ENCODE assay signal across 8 cellular contexts in the genomic region with DNA sequence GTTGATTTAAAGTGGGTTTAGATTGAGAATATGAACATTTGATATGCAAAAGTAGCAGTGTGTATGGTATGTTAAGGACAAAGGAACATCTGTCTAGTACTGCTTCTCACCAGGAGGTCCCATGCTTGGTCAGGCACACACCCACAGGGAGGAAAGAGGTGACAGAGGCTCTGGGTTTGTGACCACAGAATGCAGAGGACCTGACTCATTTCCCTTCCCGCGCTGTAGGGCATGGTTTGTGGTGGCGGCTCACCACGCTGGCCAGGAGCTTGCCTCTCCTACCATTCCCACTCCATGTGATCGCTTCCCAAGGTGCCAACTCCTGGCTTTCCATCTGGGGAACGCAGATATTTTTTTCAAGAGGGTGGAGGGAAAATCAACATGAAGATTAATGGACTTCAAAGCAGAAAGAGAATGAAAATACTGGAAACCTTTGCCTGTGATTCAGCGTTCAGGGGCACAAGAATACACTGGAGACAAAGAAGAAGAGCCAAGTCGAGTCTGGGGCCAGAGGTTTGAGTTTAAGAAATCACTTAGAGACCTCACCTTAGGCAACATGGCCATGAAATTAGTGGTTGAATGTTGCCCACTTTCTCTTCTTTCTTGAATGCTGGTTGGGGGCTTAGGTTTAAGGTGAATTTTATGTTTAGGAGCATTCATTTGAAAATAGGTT.
A peak's percentile ranks its signal among the peaks of the same experiment; 100 is the strongest.
DNase-seq lines count a peak whose midpoint lies in the region; ATAC-seq and TF ChIP-seq lines count a peak whose summit lies in the region.

No MANE protein-coding gene starts in this region.

- DNase-seq in HCEC 1CT (peak; percentile 96), M059J (ENCODE audit: low read depth) (peak; percentile 99), epithelial cell of esophagus (ENCODE audit: low read depth) (peak; percentile 72), HT-29 (ENCODE audit: low spot score) (no peak), NCI-H2081 treated with DMSO at 0.1 percent for 48 hours (lab: John Stamatoyannopoulos, UW) (no peak), sciatic nerve (ENCODE audit: low spot score) (no peak), NCI-H2227 (lab: John Stamatoyannopoulos, UW; ENCODE audit: unreplicated experiment) (no peak)

- intact Hi-C loops in sciatic nerve (cut with DNase I): no loop called here

- no peak for TF ChIP-seq CTCF in epithelial cell of esophagus (IDR thresholded peaks at IDR 0.05; ENCODE audit: insufficient read depth, low read depth, low read length, missing control alignments)

- ATAC-seq in GM18511 (IDR thresholded peaks at IDR 0.05; ENCODE audit: unreplicated experiment): peak; percentile 96
- no peak for ATAC-seq in sciatic nerve

- no peak overlapping the region for H3K4me3 ChIP-seq in epithelial cell of esophagus (ENCODE audit: low read length)

Comparison
In these comparisons a context has a peak if more than half of its experiments do, and no peak if none do; other contexts are left out.
1. DNase-seq: peak in HCEC 1CT (single experiment), M059J (single experiment) and epithelial cell of esophagus (single experiment); none in HT-29 (single experiment), NCI-H2081 treated with DMSO at 0.1 percent for 48 hours (single experiment), sciatic nerve (single experiment) and NCI-H2227 (single experiment).